8 cellular contexts compared by ENCODE assay signal in genomic region chr6:99219788-99220187, GRCh38.
A peak's percentile ranks its signal among the peaks of the same experiment; 100 is the strongest.
DNase-seq lines count a peak whose midpoint lies in the region; ATAC-seq and TF ChIP-seq lines count a peak whose summit lies in the region.

No MANE protein-coding gene starts in this region.

- H3K36me3 Mint-ChIP-seq in activated CD4-positive, alpha-beta T cell treated with anti-CD3 and anti-CD28 coated beads, Interleukin-2, amount 10 ng/mL, durations not matched to agents 24 days and 14 days (ENCODE audit: low read depth), result no peaks in the 10 kb centered on the region
- no peaks in the 10 kb centered on the region for H3K36me3 Mint-ChIP-seq in chondrocyte (ENCODE audit: low read depth)

- peak; percentile 81 for ATAC-seq in GM21737 (IDR thresholded peaks at IDR 0.05; ENCODE audit: unreplicated experiment)

- H3K27me3 Mint-ChIP-seq in activated CD4-positive, alpha-beta T cell treated with anti-CD3 and anti-CD28 coated beads, Interleukin-2, amount 10 ng/mL, durations not matched to agents 24 days and 14 days, result no peaks in the 10 kb centered on the region
- peaks cover 14% of the 10 kb centered on the region for H3K27me3 Mint-ChIP-seq in chondrocyte (ENCODE audit: low read depth)

- intact Hi-C loops in activated CD4-positive, alpha-beta T cell treated with anti-CD3 and anti-CD28 coated beads, Interleukin-2, amount 10 ng/mL, durations not matched to agents 24 days and 14 days (cut with micrococcal nuclease), result no loop called here

- no peak overlapping the region for H3K4me3 Mint-ChIP-seq in activated CD4-positive, alpha-beta T cell treated with anti-CD3 and anti-CD28 coated beads, Interleukin-2, amount 10 ng/mL, durations not matched to agents 24 days and 14 days
- no peak overlapping the region for H3K4me3 Mint-ChIP-seq in chondrocyte (ENCODE audit: unreplicated experiment)

- H3K36me3 ChIP-seq in MG63, result no peaks in the 10 kb centered on the region

- TF ChIP-seq EP300 in Ishikawa (IDR thresholded peaks at IDR 0.05; ENCODE audit: borderline replicate concordance), result no peak

- H3K9me3 Mint-ChIP-seq in activated CD4-positive, alpha-beta T cell treated with anti-CD3 and anti-CD28 coated beads, Interleukin-2, amount 10 ng/mL, durations not matched to agents 24 days and 14 days, result no peaks in the 10 kb centered on the region
- no peaks in the 10 kb centered on the region for H3K9me3 Mint-ChIP-seq in chondrocyte (ENCODE audit: low read depth)

- no peak overlapping the region for H3K4me3 ChIP-seq in MG63

- H3K9me3 ChIP-seq in MG63, result no peaks in the 10 kb centered on the region

- in situ Hi-C loops in GM13976 (cut with MboI; ENCODE audit: low sequenced_read_pairs, unreplicated experiment), result no loop called here

- DNase-seq in GM13976 (ENCODE audit: low spot score) (peak; percentile 35), kidney tubule cell (ENCODE audit: low spot score) (peak; percentile 60), NCI-H1105 treated with DMSO at 0.1 percent for 48 hours (lab: John Stamatoyannopoulos, UW) (no peak), MG63 (no peak), chondrocyte (ENCODE audit: low spot score) (no peak)
- no peak for DNase-seq in activated CD4-positive, alpha-beta T cell treated with anti-CD3 and anti-CD28 coated beads, Interleukin-2, amount 10 ng/mL, durations not matched to agents 24 days and 14 days

- peak; percentile 64 for TF ChIP-seq RAD21 in Ishikawa (IDR thresholded peaks at IDR 0.05; ENCODE audit: low read depth)

- H3K4me1 Mint-ChIP-seq in activated CD4-positive, alpha-beta T cell treated with anti-CD3 and anti-CD28 coated beads, Interleukin-2, amount 10 ng/mL, durations not matched to agents 24 days and 14 days, result no peaks in the 10 kb centered on the region
- no peaks in the 10 kb centered on the region for H3K4me1 Mint-ChIP-seq in chondrocyte (ENCODE audit: low read depth)

- no peak overlapping the region for H3K27ac Mint-ChIP-seq in activated CD4-positive, alpha-beta T cell treated with anti-CD3 and anti-CD28 coated beads, Interleukin-2, amount 10 ng/mL, durations not matched to agents 24 days and 14 days
- no peak overlapping the region for H3K27ac Mint-ChIP-seq in chondrocyte (ENCODE audit: unreplicated experiment)

- no peaks in the 10 kb centered on the region for H3K27me3 ChIP-seq in MG63

- no peak for TF ChIP-seq CTCF in GM13976 (IDR thresholded peaks at IDR 0.05; ENCODE audit: borderline replicate concordance, control extremely low read depth, extremely low read depth, insufficient read depth, missing control alignments)
- no peak for TF ChIP-seq CTCF in chondrocyte (IDR thresholded peaks at IDR 0.05)

TF ChIP-seq in Ishikawa, 13 proteins besides CTCF, POLR2A, EP300 and RAD21:
- TF ChIP-seq NFIC (IDR thresholded peaks at IDR 0.05) (no peak), TEAD4 (IDR thresholded peaks at IDR 0.05) (no peak), FOXM1 (IDR thresholded peaks at IDR 0.05; ENCODE audit: borderline replicate concordance, low read depth) (no peak), MAX (IDR thresholded peaks at IDR 0.05) (no peak), TCF12 (IDR thresholded peaks at IDR 0.05; ENCODE audit: low read depth) (no peak), CREB1 (IDR thresholded peaks at IDR 0.05; ENCODE audit: low read depth) (no peak), REST (IDR thresholded peaks at IDR 0.05; ENCODE audit: low read depth) (no peak), USF1 (IDR thresholded peaks at IDR 0.05) (no peak), CEBPB (IDR thresholded peaks at IDR 0.05) (no peak), TAF1 (IDR thresholded peaks at IDR 0.05; ENCODE audit: low read depth) (no peak), EGR1 (IDR thresholded peaks at IDR 0.05) (no peak), YY1 (IDR thresholded peaks at IDR 0.05; ENCODE audit: low read depth) (no peak), ZBTB7A (IDR thresholded peaks at IDR 0.05; ENCODE audit: low read depth) (no peak)

Comparison
In these comparisons a context has a peak if more than half of its experiments do, and no peak if none do; other contexts are left out.
1. DNase-seq: peak in GM13976 (single experiment) and kidney tubule cell (single experiment); none in NCI-H1105 treated with DMSO at 0.1 percent for 48 hours (single experiment), activated CD4-positive, alpha-beta T cell treated with anti-CD3 and anti-CD28 coated beads, Interleukin-2, amount 10 ng/mL, durations not matched to agents 24 days and 14 days (single experiment), MG63 (single experiment) and chondrocyte (single experiment).